ENCODE assay signal across 1 cellular context in genomic region chr3:153285982-153286381, GRCh38.
TF ChIP-seq lines count a peak whose summit lies in the region.

No MANE protein-coding gene starts in this region.

TF ChIP-seq in HepG2, 621 proteins besides CTCF, POLR2A, EP300 and RAD21 (continued from another document):
- TF ChIP-seq, protein P1, sequence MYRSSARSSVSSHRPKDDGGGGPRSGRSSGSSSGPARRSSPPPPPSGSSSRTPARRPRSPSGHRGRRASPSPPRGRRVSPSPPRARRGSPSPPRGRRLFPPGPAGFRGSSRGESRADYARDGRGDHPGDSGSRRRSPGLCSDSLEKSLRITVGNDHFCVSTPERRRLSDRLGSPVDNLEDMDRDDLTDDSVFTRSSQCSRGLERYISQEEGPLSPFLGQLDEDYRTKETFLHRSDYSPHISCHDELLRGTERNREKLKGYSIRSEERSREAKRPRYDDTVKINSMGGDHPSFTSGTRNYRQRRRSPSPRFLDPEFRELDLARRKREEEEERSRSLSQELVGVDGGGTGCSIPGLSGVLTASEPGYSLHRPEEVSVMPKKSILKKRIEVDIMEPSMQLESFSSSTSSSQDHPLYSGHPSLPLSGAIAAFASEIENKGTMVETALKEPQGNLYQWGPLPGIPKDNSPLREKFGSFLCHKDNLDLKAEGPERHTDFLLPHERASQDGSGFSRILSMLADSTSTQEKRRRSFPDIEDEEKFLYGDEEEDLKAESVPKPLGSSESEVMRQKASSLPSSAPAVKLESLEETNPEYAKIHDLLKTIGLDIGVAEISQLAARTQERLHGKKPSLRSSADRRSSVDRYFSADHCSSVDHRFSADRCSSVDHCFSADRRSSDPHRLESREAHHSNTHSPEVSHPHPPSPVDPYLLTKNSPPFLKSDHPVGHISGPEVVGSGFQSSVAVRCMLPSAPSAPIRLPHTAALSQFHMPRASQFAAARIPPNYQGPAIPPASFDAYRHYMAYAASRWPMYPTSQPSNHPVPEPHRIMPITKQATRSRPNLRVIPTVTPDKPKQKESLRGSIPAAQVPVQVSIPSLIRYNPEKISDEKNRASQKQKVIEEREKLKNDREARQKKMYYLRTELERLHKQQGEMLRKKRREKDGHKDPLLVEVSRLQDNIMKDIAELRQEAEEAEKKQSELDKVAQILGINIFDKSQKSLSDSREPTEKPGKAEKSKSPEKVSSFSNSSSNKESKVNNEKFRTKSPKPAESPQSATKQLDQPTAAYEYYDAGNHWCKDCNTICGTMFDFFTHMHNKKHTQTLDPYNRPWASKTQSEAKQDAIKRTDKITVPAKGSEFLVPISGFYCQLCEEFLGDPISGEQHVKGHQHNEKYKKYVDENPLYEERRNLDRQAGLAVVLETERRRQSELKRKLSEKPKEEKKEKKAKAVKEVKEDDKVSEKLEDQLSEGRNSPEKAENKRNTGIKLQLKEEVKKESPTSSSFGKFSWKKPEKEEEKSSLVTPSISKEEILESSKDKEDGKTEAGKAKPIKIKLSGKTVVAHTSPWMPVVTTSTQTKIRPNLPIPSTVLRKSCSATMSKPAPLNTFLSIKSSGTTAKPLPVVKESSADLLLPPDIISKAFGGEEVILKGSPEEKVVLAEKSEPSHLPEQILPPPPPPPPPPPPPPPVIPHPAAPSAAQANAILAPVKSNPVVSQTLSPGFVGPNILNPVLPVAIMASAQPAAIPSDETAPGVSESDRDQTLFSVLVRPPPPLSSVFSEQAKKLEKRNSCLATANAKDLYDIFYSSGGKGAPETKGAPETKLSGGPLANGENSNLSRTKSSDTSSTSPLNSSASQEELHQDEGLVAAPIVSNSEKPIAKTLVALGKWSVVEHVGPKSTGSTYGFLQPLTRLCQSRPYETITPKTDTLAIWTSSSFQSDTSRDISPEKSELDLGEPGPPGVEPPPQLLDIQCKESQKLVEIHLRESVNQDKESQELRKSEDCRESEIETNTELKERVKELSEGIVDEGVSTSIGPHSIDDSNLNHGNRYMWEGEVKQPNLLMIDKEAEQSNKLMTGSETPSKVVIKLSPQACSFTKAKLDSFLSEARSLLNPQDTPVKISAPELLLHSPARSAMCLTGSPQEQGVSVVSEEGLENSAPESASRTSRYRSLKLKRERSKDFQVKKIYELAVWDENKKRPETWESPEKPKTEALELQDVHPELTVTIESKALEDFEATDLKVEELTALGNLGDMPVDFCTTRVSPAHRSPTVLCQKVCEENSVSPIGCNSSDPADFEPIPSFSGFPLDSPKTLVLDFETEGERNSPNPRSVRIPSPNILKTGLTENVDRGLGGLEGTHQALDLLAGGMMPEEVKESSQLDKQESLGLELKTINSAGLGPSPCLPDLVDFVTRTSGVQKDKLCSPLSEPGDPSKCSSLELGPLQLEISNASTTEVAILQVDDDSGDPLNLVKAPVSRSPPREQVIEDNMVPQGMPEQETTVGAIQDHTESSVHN (CRISPR knock-in tag; IDR thresholded peaks at IDR 0.05), result no peak
- no peak for TF ChIP-seq ZNF652 (CRISPR knock-in tag; IDR thresholded peaks at IDR 0.05; ENCODE audit: borderline replicate concordance, low read depth)
